Comparison of ENCODE assay signal across 19 cellular contexts in genomic region chr2:113978524-113979171, GRCh38.
DNase-seq lines count a peak whose midpoint lies in the region; ATAC-seq and TF ChIP-seq lines count a peak whose summit lies in the region.
"Had no signal": no experiment of that assay in that cellular context is flagged by ENCODE, and none has a peak within 500 bp of the region (broad histone marks: within the 10 kb centered on the region; RNA-seq: fewer than 3 reads in every experiment).

No MANE protein-coding gene starts in this region.

- H3K27me3 ChIP-seq in HUES48 (ENCODE audit: control insufficient read depth, insufficient read depth, low read length): no peaks in the 10 kb centered on the region
- H3K27me3 ChIP-seq in hepatocyte: no peaks in the 10 kb centered on the region
- H3K27me3 ChIP-seq: left lung, SJSA1, spleen had no signal

- no peak overlapping the region for H3K4me2 ChIP-seq in hepatocyte

- CTCF ChIA-PET in activated B cell treated with CpG ODN at 0.5 μM for 24 hours (lab: Charles Lee) (interaction anchor here (1.1 to 1.4 kb wide), 3 partner anchors 9 to 222 kb away, joined by 3 to 5 read pairs (median 4); partner anchors contain the start of gene SLC35F5), GM10248 (lab: Yijun Ruan, JAX) (interaction anchor here (0.7 to 5.3 kb wide), 12 partner anchors 10 to 375 kb away, joined by 3 to 32 read pairs (median 5); no protein-coding TSS in a partner anchor)

- H3K36me3 Mint-ChIP-seq in activated B cell treated with CpG ODN at 0.5 μM for 24 hours (ENCODE audit: low read depth): peaks cover 36% of the 10 kb centered on the region
- H3K36me3 Mint-ChIP-seq in progenitor cell of endocrine pancreas (ENCODE audit: insufficient read depth): peaks cover 9% of the 10 kb centered on the region

- TF ChIP-seq CTCF in activated B cell treated with CpG ODN at 0.5 μM for 24 hours (IDR thresholded peaks at IDR 0.05) (no peak), hepatocyte (IDR thresholded peaks at IDR 0.05; ENCODE audit: poor library complexity) (no peak), progenitor cell of endocrine pancreas (IDR thresholded peaks at IDR 0.05; ENCODE audit: unreplicated experiment) (no peak), GM10248 (IDR thresholded peaks at IDR 0.05; ENCODE audit: control extremely low read depth, extremely low read depth, low read depth, missing control alignments) (no peak)

- H3K9ac ChIP-seq in HUES48 (ENCODE audit: low read depth, low read length): no peak overlapping the region

- intact Hi-C loops in activated B cell treated with CpG ODN at 0.5 μM for 24 hours (cut with micrococcal nuclease): no loop called here

- H3K4me3 ChIP-seq in HUES48 (ENCODE audit: low read depth, low read length) (no peak overlapping the region), hepatocyte (no peak overlapping the region)
- H3K4me3 ChIP-seq: left lung, SJSA1, spleen had no signal

- H3K36me3 ChIP-seq in HUES48 (ENCODE audit: control insufficient read depth, insufficient read depth, low read length) (no peaks in the 10 kb centered on the region), hepatocyte (replicated peaks; ENCODE audit: insufficient read depth, low read depth) (no peaks in the 10 kb centered on the region)
- H3K36me3 ChIP-seq: SJSA1 had no signal

- POLR2A ChIA-PET in activated B cell treated with CpG ODN at 0.5 μM for 24 hours (lab: Charles Lee): interaction anchor here (1.6 kb wide), 1 partner anchor 12 kb away, joined by 4 read pairs; no protein-coding TSS in a partner anchor
- POLR2A ChIA-PET in GM10248 (lab: Yijun Ruan, JAX): no interaction called here

- H2AFZ ChIP-seq in hepatocyte: no peak overlapping the region

- H3K4me1 ChIP-seq in HUES48 (ENCODE audit: control insufficient read depth, insufficient read depth, low read length) (no peaks in the 10 kb centered on the region), hepatocyte (ENCODE audit: insufficient read depth) (peaks cover 7% of the 10 kb centered on the region)

- H3K79me2 ChIP-seq in hepatocyte: no peaks in the 10 kb centered on the region

- WGBS in hepatocyte (ENCODE audit: low lambda C conversion rate, missing lambda C conversion rate): 94% methylated on average over 20 of the region's 20 CpGs

- H3K9me3 ChIP-seq in HUES48 (ENCODE audit: control insufficient read depth, insufficient read depth, low read length) (peaks cover 49% of the 10 kb centered on the region), hepatocyte (ENCODE audit: low read depth) (no peaks in the 10 kb centered on the region)
- H3K9me3 ChIP-seq: SJSA1 had no signal

- H3K27me3 Mint-ChIP-seq in activated B cell treated with CpG ODN at 0.5 μM for 24 hours (no peaks in the 10 kb centered on the region), progenitor cell of endocrine pancreas (no peaks in the 10 kb centered on the region)

- H4K20me1 ChIP-seq in hepatocyte (ENCODE audit: insufficient read depth, poor library complexity, severe bottlenecking): no peaks in the 10 kb centered on the region

- peaks cover 2% of the 10 kb centered on the region for H3K4me1 Mint-ChIP-seq in activated B cell treated with CpG ODN at 0.5 μM for 24 hours
- H3K4me1 Mint-ChIP-seq in progenitor cell of endocrine pancreas (ENCODE audit: low read depth): peaks cover 18% of the 10 kb centered on the region

- ATAC-seq in activated B cell treated with CpG ODN at 0.5 μM for 24 hours (ENCODE audit: low read depth) (no peak), HG03175 (IDR thresholded peaks at IDR 0.05; ENCODE audit: unreplicated experiment) (no peak), SK-N-SH treated with all-trans-retinoic acid at 6 μM for 48 hours (no peak), HG03342 (IDR thresholded peaks at IDR 0.05; ENCODE audit: unreplicated experiment) (no peak)

- H3K9me3 Mint-ChIP-seq in activated B cell treated with CpG ODN at 0.5 μM for 24 hours (peaks cover 2% of the 10 kb centered on the region), progenitor cell of endocrine pancreas (ENCODE audit: low read depth) (peaks cover 3% of the 10 kb centered on the region)

- no peaks in the 10 kb centered on the region for H3K9me2 ChIP-seq in hepatocyte (replicated peaks; ENCODE audit: insufficient read depth)

- H3K4me3 Mint-ChIP-seq in activated B cell treated with CpG ODN at 0.5 μM for 24 hours (no peak overlapping the region), progenitor cell of endocrine pancreas (ENCODE audit: low read depth) (no peak overlapping the region)
- H3K4me3 Mint-ChIP-seq: H9 had no signal

- H3K27ac ChIP-seq in HUES48 (ENCODE audit: low read depth, low read length) (peak overlapping the region; percentile 31), hepatocyte (peak overlapping the region; percentile 79)
- H3K27ac ChIP-seq: HL-60, left lung, SJSA1 had no signal

- DNase-seq in activated B cell treated with CpG ODN at 0.5 μM for 24 hours (no peak), hepatocyte (ENCODE audit: low spot score) (no peak), progenitor cell of endocrine pancreas (ENCODE audit: low spot score, unreplicated experiment) (no peak), GM10248 (ENCODE audit: extremely low spot score) (no peak)
- DNase-seq: activated effector memory CD4-positive, alpha-beta T cell treated with Interleukin-2 at 50 U/mL for 16 hours; AML-193; KG1; NCI-H2081 treated with DMSO at 0.1 percent for 48 hours; NCI-H510A; posterior cingulate gyrus had no signal

- H3K27ac Mint-ChIP-seq in activated B cell treated with CpG ODN at 0.5 μM for 24 hours (peak overlapping the region; percentile 16), progenitor cell of endocrine pancreas (peak overlapping the region; percentile 97)
- H3K27ac Mint-ChIP-seq: H9 had no signal

TF ChIP-seq in SK-N-SH treated with all-trans-retinoic acid at 6 μM for 48 hours, 23 proteins besides CTCF, POLR2A, EP300 and RAD21:
- TF ChIP-seq OSR1 (CRISPR knock-in tag; IDR thresholded peaks at IDR 0.05) (no peak), ZC3H10 (CRISPR knock-in tag; IDR thresholded peaks at IDR 0.05) (no peak), ARNTL (CRISPR knock-in tag; IDR thresholded peaks at IDR 0.05; ENCODE audit: borderline replicate concordance, low read depth) (no peak), PATZ1 (CRISPR knock-in tag; IDR thresholded peaks at IDR 0.05; ENCODE audit: borderline replicate concordance) (no peak), PPARA (CRISPR knock-in tag; IDR thresholded peaks at IDR 0.05; ENCODE audit: borderline replicate concordance) (no peak), POU6F1 (CRISPR knock-in tag; IDR thresholded peaks at IDR 0.05; ENCODE audit: borderline replicate concordance, low read depth) (no peak), CREB5 (CRISPR knock-in tag; IDR thresholded peaks at IDR 0.05; ENCODE audit: low read depth) (no peak)
